In genomic region chr7:46738713-46739220, GRCh38 we compare ENCODE assay signal across 21 cellular contexts.
A peak's percentile ranks its signal among the peaks of the same experiment; 100 is the strongest.
DNase-seq lines count a peak whose midpoint lies in the region; ATAC-seq and TF ChIP-seq lines count a peak whose summit lies in the region.
"Had no signal": no experiment of that assay in that cellular context is flagged by ENCODE, and none has a peak within 500 bp of the region (broad histone marks: within the 10 kb centered on the region; RNA-seq: fewer than 3 reads in every experiment).

No MANE protein-coding gene starts in this region.

- H3K27me3 ChIP-seq in left ventricle myocardium inferior (ENCODE audit: low read depth) (no peaks in the 10 kb centered on the region), foreskin keratinocyte (no peaks in the 10 kb centered on the region)
- H3K27me3 ChIP-seq: BLaER1 treated with 17β-estradiol and CSF1 and Interleukin-3, amounts not matched to agents 10 nM and 100 nM; MG63; SJCRH30 had no signal

- H3K27ac ChIP-seq in left ventricle myocardium inferior (replicated peaks) = peak overlapping the region; percentile 41
- no peak overlapping the region for H3K27ac ChIP-seq in foreskin keratinocyte
- H3K27ac ChIP-seq: BLaER1 treated with 17β-estradiol and CSF1 and Interleukin-3, amounts not matched to agents 10 nM and 100 nM; GM23248; SJCRH30 had no signal

- no peak overlapping the region for H3K27ac Mint-ChIP-seq in stimulated activated naive CD8-positive, alpha-beta T cell treated with anti-CD3 and anti-CD28 coated beads, Interleukin-15, amount 100 ng/mL, for 72 hours
- H3K27ac Mint-ChIP-seq: CD4-positive, alpha-beta memory T cell had no signal

- no peaks in the 10 kb centered on the region for H3K27me3 Mint-ChIP-seq in stimulated activated naive CD8-positive, alpha-beta T cell treated with anti-CD3 and anti-CD28 coated beads, Interleukin-15, amount 100 ng/mL, for 72 hours
- H3K27me3 Mint-ChIP-seq: CD4-positive, alpha-beta memory T cell had no signal

- no peaks in the 10 kb centered on the region for H3K4me1 Mint-ChIP-seq in stimulated activated naive CD8-positive, alpha-beta T cell treated with anti-CD3 and anti-CD28 coated beads, Interleukin-15, amount 100 ng/mL, for 72 hours
- H3K4me1 Mint-ChIP-seq: CD4-positive, alpha-beta memory T cell had no signal

- peak; percentile 35 for ATAC-seq in foreskin keratinocyte
- no peak for ATAC-seq in stimulated activated naive CD8-positive, alpha-beta T cell treated with anti-CD3 and anti-CD28 coated beads, Interleukin-15, amount 100 ng/mL, for 72 hours

- no peaks in the 10 kb centered on the region for H3K36me3 ChIP-seq in left ventricle myocardium inferior
- H3K36me3 ChIP-seq: BLaER1 treated with 17β-estradiol and CSF1 and Interleukin-3, amounts not matched to agents 10 nM and 100 nM; MG63; SJCRH30 had no signal

- H3K9me3 ChIP-seq in left ventricle myocardium inferior (replicated peaks) = peaks cover 9% of the 10 kb centered on the region
- H3K9me3 ChIP-seq: SJCRH30 had no signal

- TF ChIP-seq CTCF in left ventricle myocardium inferior (IDR thresholded peaks at IDR 0.05; ENCODE audit: borderline replicate concordance) (no peak), foreskin keratinocyte (conservative IDR thresholded peaks at IDR 0.05) (no peak)

- H3K4me3 ChIP-seq in left ventricle myocardium inferior = no peak overlapping the region
- H3K4me3 ChIP-seq: BLaER1 treated with 17β-estradiol and CSF1 and Interleukin-3, amounts not matched to agents 10 nM and 100 nM; GM23248; MG63; SJCRH30 had no signal

- no peak overlapping the region for H3K4me3 Mint-ChIP-seq in stimulated activated naive CD8-positive, alpha-beta T cell treated with anti-CD3 and anti-CD28 coated beads, Interleukin-15, amount 100 ng/mL, for 72 hours
- H3K4me3 Mint-ChIP-seq: CD4-positive, alpha-beta memory T cell had no signal

- H3K4me1 ChIP-seq in left ventricle myocardium inferior (peaks cover 21% of the 10 kb centered on the region), foreskin keratinocyte (no peaks in the 10 kb centered on the region)
- H3K4me1 ChIP-seq: BLaER1 treated with 17β-estradiol and CSF1 and Interleukin-3, amounts not matched to agents 10 nM and 100 nM; SJCRH30 had no signal

- intact Hi-C loops in left ventricle myocardium inferior (cut with micrococcal nuclease) (no loop called here), cardiac septum (cut with DNase I) (no loop called here)

- peaks cover 4 to 9% of the 10 kb centered on the region in 2 donors for H3K9me3 Mint-ChIP-seq in stimulated activated naive CD8-positive, alpha-beta T cell treated with anti-CD3 and anti-CD28 coated beads, Interleukin-15, amount 100 ng/mL, for 72 hours

- DNase-seq in left ventricle myocardium inferior (no peak), cardiac septum (ENCODE audit: low spot score) (no peak), RPMI7951 (ENCODE audit: low read depth) (peak; percentile 48), foreskin keratinocyte (peak in 1 of 2 donors; percentile 14), OCI-M1 (lab: John Stamatoyannopoulos, UW) (no peak), NCI-H187 (lab: John Stamatoyannopoulos, UW) (no peak)
- DNase-seq in effector CD4-positive, alpha-beta T cell = no peak
- DNase-seq in stimulated activated naive CD8-positive, alpha-beta T cell treated with anti-CD3 and anti-CD28 coated beads, Interleukin-15, amount 100 ng/mL, for 72 hours = no peak
- DNase-seq: 8988T; Calu3; CD4-positive, alpha-beta memory T cell; GDM1; GM23248; MG63; NCI-H1417 treated with DMSO at 0.1 percent for 48 hours; NCI-H187 treated with DMSO at 0.1 percent for 48 hours; NCI-H2107; NCI-H446 treated with DMSO at 0.1 percent for 48 hours; NCI-H526 treated with DMSO at 0.1 percent for 48 hours; SJCRH30 had no signal
